18 cellular contexts compared by ENCODE assay signal in genomic region chr16:50651835-50652438, GRCh38. TPM values are rescaled to one million over a fixed set of nuclear protein-coding genes. Genes with fewer than 3 reads are reported as not detected.
"Had no signal": no experiment of that assay in that cellular context is flagged by ENCODE, and none has a peak within 500 bp of the region (broad histone marks: within the 10 kb centered on the region; RNA-seq: fewer than 3 reads in every experiment).

No MANE protein-coding gene starts in this region.

- DNase-seq: activated CD4-positive, alpha-beta memory T cell treated with anti-CD3 and anti-CD28 coated beads for 36 hours; activated naive CD4-positive, alpha-beta T cell treated with Interleukin-2 at 50 U/mL for 16 hours; activated T-cell treated with anti-CD3 and anti-CD28 coated beads, Interleukin-2, amount 50 U/mL, for 1 hour; body of pancreas; caudate nucleus; dorsolateral prefrontal cortex; endodermal cell; foreskin melanocyte; kidney; left lung; midbrain; spleen; stimulated activated naive B cell treated with anti-CD40 and anti-IgM and Interleukin-4, amounts not matched to agents 10 μg/mL and 1 μg/mL and 100 μg/mL, for 72 hours; upper lobe of right lung had no signal

- H3K9me3 ChIP-seq: body of pancreas, left lung, spleen, upper lobe of right lung had no signal

- H3K36me3 ChIP-seq: left lung, spleen, upper lobe of right lung had no signal

- FAIRE-seq: colon, kidney had no signal

- ATAC-seq: body of pancreas; left lung; stimulated activated naive B cell treated with anti-CD40 and anti-IgM and Interleukin-4, amounts not matched to agents 10 μg/mL and 1 μg/mL and 100 μg/mL, for 72 hours; upper lobe of right lung had no signal

- H3K27me3 ChIP-seq: body of pancreas, left lung, spleen, upper lobe of right lung had no signal

- H3K4me3 ChIP-seq: body of pancreas, dorsolateral prefrontal cortex, left lung, spleen, upper lobe of right lung had no signal

- H3K4me1 ChIP-seq: left lung, spleen, upper lobe of right lung had no signal

- H3K27ac ChIP-seq: body of pancreas, dorsolateral prefrontal cortex, epithelial cell of prostate, left lung, spleen, upper lobe of right lung had no signal

RNA-seq across cellular contexts. Expression of gene SNX20, which starts 29.2 kb away (rescaled TPM):
- total RNA-seq: endodermal cell, fibroblast of lung, renal cortical epithelial cell had no signal
- polyA plus RNA-seq: fibroblast of lung had no signal

RNA-seq across cellular contexts. Expression of gene NOD2, which starts 41.5 kb away (rescaled TPM):
- polyA plus RNA-seq: fibroblast of lung had no signal
